Comparison of ENCODE assay signal across 8 cellular contexts in genomic region chr4:39045791-39046221, GRCh38. TPM values are rescaled to one million over a fixed set of nuclear protein-coding genes. Genes with fewer than 3 reads are reported as not detected.
DNase-seq lines count a peak whose midpoint lies in the region; ATAC-seq and TF ChIP-seq lines count a peak whose summit lies in the region.

No MANE protein-coding gene starts in this region.

- intact Hi-C loops in esophagus muscularis mucosa (cut with DNase I) = loop anchor here (10.0 kb wide), 1 partner anchor 141 kb away; no protein-coding TSS in a partner anchor
- intact Hi-C loops in psoas muscle (cut with DNase I) = no loop called here

- ATAC-seq in psoas muscle (no peak), HG03175 (IDR thresholded peaks at IDR 0.05; ENCODE audit: unreplicated experiment) (no peak), GM18498 (IDR thresholded peaks at IDR 0.05; ENCODE audit: unreplicated experiment) (no peak)

- no peaks in the 10 kb centered on the region for H3K9me3 ChIP-seq in esophagus muscularis mucosa
- H3K9me3 ChIP-seq in psoas muscle = no peaks in the 10 kb centered on the region

- TF ChIP-seq POLR2A in esophagus muscularis mucosa (IDR thresholded peaks at IDR 0.05; ENCODE audit: low read depth) = no peak

- peak overlapping the region; percentile 94 to 98 (median 98) for H3K27ac ChIP-seq in esophagus muscularis mucosa (replicated peaks in 1 of 4)
- H3K27ac ChIP-seq in psoas muscle = peak overlapping the region; percentile 80

- TF ChIP-seq EP300 in esophagus muscularis mucosa (IDR thresholded peaks at IDR 0.05) = no peak

- DNase-seq in NOMO-1 treated with DMSO at 0.1 percent for 48 hours (lab: John Stamatoyannopoulos, UW; ENCODE audit: unreplicated experiment) (peak; percentile 45), NOMO-1 treated with dmso at 0.1 percent for 144 hours (lab: John Stamatoyannopoulos, UW; ENCODE audit: unreplicated experiment) (no peak), SW480 (ENCODE audit: low spot score) (peak; percentile 6), esophagus muscularis mucosa (ENCODE audit: extremely low spot score) (no peak), psoas muscle (no peak), NCI-H446 treated with DMSO at 0.1 percent for 48 hours (lab: John Stamatoyannopoulos, UW) (no peak)

- no peak for TF ChIP-seq CTCF in esophagus muscularis mucosa (IDR thresholded peaks at IDR 0.05)
- TF ChIP-seq CTCF in psoas muscle (IDR thresholded peaks at IDR 0.05) = no peak

- no peaks in the 10 kb centered on the region for H3K36me3 ChIP-seq in esophagus muscularis mucosa
- H3K36me3 ChIP-seq in psoas muscle (ENCODE audit: insufficient read depth in 1 of 2, low read depth in 1 of 2) = no peaks in the 10 kb centered on the region

- peak overlapping the region; percentile 92 to 97 (median 96) for H3K4me3 ChIP-seq in esophagus muscularis mucosa
- H3K4me3 ChIP-seq in psoas muscle = peak overlapping the region; percentile 84

- H3K4me1 ChIP-seq in esophagus muscularis mucosa = peaks cover 14 to 69% (median 64%) of the 10 kb centered on the region in 4 donors
- H3K4me1 ChIP-seq in psoas muscle = no peaks in the 10 kb centered on the region

- WGBS in esophagus muscularis mucosa = 29% methylated on average over 3 of the region's 3 CpGs
- WGBS in psoas muscle, 3 donors = 28 to 46% (median 30%) methylated on average over 3 of the region's 3 CpGs

- H3K27me3 ChIP-seq in esophagus muscularis mucosa (no peaks in the 10 kb centered on the region), psoas muscle (ENCODE audit: insufficient read depth in 3 of 3, low read length in 2 of 3) (no peaks in the 10 kb centered on the region)

RNA-seq across cellular contexts. Expression of gene TMEM156, which starts 13.6 kb away (rescaled TPM):
- total RNA-seq in esophagus muscularis mucosa (under 1 TPM in 1 of 4 donors, not detected in 3; 0.50 TPM), psoas muscle (under 1 TPM in 1 of 4 donors, not detected in 3; 0.15 TPM)
- under 1 TPM in 2 of 3 donors, not detected in 1; 0.08 to 0.10 TPM for polyA plus RNA-seq in psoas muscle

RNA-seq across cellular contexts. Expression of gene KLHL5, which starts 16.2 kb away (rescaled TPM):
- total RNA-seq in esophagus muscularis mucosa (100 to 1,000 TPM in 3 of 4 donors, 10 to 100 TPM in 1; 92.7 to 187 (median 111) TPM), psoas muscle (10 to 100 TPM; 10.1 to 14.9 (median 11.9) TPM)
- 1 to 10 TPM; 6.7 to 9.7 (median 7.1) TPM for polyA plus RNA-seq in psoas muscle

Comparison
In these comparisons a context has a peak if more than half of its experiments do, and no peak if none do; other contexts are left out.
1. DNase-seq: peak in NOMO-1 treated with DMSO at 0.1 percent for 48 hours (single experiment) and SW480 (single experiment); none in NOMO-1 treated with dmso at 0.1 percent for 144 hours (single experiment), esophagus muscularis mucosa (single experiment), psoas muscle (0 of 2) and NCI-H446 treated with DMSO at 0.1 percent for 48 hours (single experiment).
2. RNA of gene KLHL5, which starts 16.2 kb away (total RNA-seq): 92.7 to 187 TPM in esophagus muscularis mucosa; 10.1 to 14.9 TPM in psoas muscle; every median in the first group is over 4 times any median in the second.